ENCODE assay signal across 22 cellular contexts in the genomic region with DNA sequence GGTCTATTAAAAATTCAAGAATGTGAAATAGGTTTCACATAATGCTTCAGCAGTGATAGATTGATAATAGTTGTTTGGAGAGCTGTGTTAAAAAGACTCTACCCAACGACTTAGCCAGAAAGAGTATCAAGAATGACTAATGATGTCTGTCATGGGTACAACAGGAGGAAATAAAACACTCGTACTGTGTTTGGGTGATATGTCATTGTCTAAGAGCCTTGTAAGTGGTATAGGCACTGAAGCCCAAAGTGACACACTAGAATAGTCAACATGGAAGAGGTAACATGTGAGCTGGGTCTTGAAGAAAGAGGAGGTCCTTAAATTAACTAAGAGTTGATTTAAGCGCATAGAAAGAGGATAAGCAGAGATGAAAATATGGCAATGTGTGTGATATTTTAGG.
"Had no signal": no experiment of that assay in that cellular context is flagged by ENCODE, and none has a peak within 500 bp of the region (broad histone marks: within the 10 kb centered on the region; RNA-seq: fewer than 3 reads in every experiment).

No MANE protein-coding gene starts in this region.

- ATAC-seq: gastrocnemius medialis; left lung; mucosa of descending colon; natural killer cell treated with Interleukin-12 subunit alpha and Interleukin-12 subunit beta and Interleukin-15 and Interleukin-18, amount 100 ng/mL, for 72 hours; right cardiac atrium; stimulated activated effector memory CD8-positive, alpha-beta T cell treated with anti-CD3 and anti-CD28 coated beads, Interleukin-12 subunit alpha, Interleukin-12 subunit beta, amount 100 ng/mL, for 72 hours had no signal

- H3K4me2 ChIP-seq: neural progenitor cell had no signal

- H3K27ac ChIP-seq: gastrocnemius medialis, left lung, neural progenitor cell, prostate gland, sigmoid colon, stomach, thyroid gland had no signal

- H3K4me1 ChIP-seq: gastrocnemius medialis, left lung, neural progenitor cell, prostate gland, sigmoid colon, stomach, thyroid gland had no signal

- H3K36me3 ChIP-seq: gastrocnemius medialis, left lung, neural progenitor cell, prostate gland, sigmoid colon, stomach, thyroid gland had no signal

- H3K4me3 ChIP-seq: gastrocnemius medialis, left lung, mucosa of descending colon, neural progenitor cell, prostate gland, sigmoid colon, stomach, thyroid gland had no signal

- DNase-seq: effector CD8-positive, alpha-beta T cell; endodermal cell; erythroblast; gastrocnemius medialis; head of caudate nucleus; kidney; left lung; mesenchymal stem cell; mucosa of descending colon; naive B cell; right cardiac atrium; sigmoid colon; stimulated activated CD4-positive, alpha-beta T cell treated with anti-CD3 and anti-CD28 coated beads, Interleukin-2, amount 100 ng/mL, for 24 hours; stimulated activated CD4-positive, alpha-beta T cell treated with anti-CD3 and anti-CD28 coated beads, Interleukin-4, amount 100 ng/mL, for 24 hours; stimulated activated naive CD4-positive, alpha-beta T cell treated with Interleukin-2 at 50 U/mL for 16 hours; stomach; thyroid gland had no signal

- H3K9ac ChIP-seq: neural progenitor cell had no signal

- FAIRE-seq: colon, kidney had no signal

- H2AFZ ChIP-seq: neural progenitor cell had no signal

- H3K9me3 ChIP-seq: gastrocnemius medialis, left lung, mucosa of descending colon, prostate gland, sigmoid colon, stomach, thyroid gland had no signal

- H3K27me3 ChIP-seq: gastrocnemius medialis, left lung, neural progenitor cell, sigmoid colon, stomach, thyroid gland had no signal
